27 cellular contexts compared by ENCODE assay signal in the genomic region with DNA sequence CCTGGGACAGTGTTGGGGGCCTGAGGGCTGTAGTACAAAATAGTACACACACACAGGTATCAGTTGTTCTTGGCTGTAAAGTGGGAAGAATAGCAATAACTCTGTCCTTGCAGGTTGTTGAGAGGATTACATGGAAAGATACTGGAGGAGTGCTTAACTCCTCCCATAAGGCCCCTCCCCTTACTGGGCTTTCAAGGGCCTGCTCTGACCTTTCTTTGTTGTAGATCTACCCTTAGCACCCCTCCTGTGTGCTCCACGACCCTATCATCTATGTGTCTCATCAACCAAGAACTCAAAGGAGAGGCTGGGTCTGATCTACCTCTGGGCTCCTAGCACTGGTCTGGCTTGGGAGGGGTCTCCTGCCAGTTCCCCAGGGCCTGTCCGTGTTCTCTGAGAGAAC. TPM values are rescaled to one million over a fixed set of nuclear protein-coding genes. Genes with fewer than 3 reads are reported as not detected.
A peak's percentile ranks its signal among the peaks of the same experiment; 100 is the strongest.
DNase-seq lines count a peak whose midpoint lies in the region; ATAC-seq and TF ChIP-seq lines count a peak whose summit lies in the region.
"Had no signal": no experiment of that assay in that cellular context is flagged by ENCODE, and none has a peak within 500 bp of the region (broad histone marks: within the 10 kb centered on the region; RNA-seq: fewer than 3 reads in every experiment).

No MANE protein-coding gene starts in this region.

- H3K23me2 ChIP-seq in H9 (ENCODE audit: insufficient read length, low read depth, low read length, poor library complexity, severe bottlenecking) = no peaks in the 10 kb centered on the region

- H3K4me3 ChIP-seq in endodermal cell (ENCODE audit: low read length) (no peak overlapping the region), psoas muscle (no peak overlapping the region)
- H3K4me3 ChIP-seq: adrenal gland, colonic mucosa, HAP-1, skin epidermis had no signal

- no peak overlapping the region for H2BK120ac ChIP-seq in H9 (ENCODE audit: low read depth, low read length, poor library complexity, severe bottlenecking)

- no peak overlapping the region for H3K18ac ChIP-seq in H9 (ENCODE audit: insufficient read length, low read depth, low read length)

- no peaks in the 10 kb centered on the region for H3K9me3 Mint-ChIP-seq in activated T-cell treated with anti-CD3 and anti-CD28 coated beads, Interleukin-2, amount 50 U/mL, for 24 hours
- H3K9me3 Mint-ChIP-seq in activated T-cell treated with anti-CD3 and anti-CD28 coated beads, Interleukin-2, amount 50 U/mL, for 72 hours = no peaks in the 10 kb centered on the region
- no peaks in the 10 kb centered on the region for H3K9me3 Mint-ChIP-seq in H9
- H3K9me3 Mint-ChIP-seq in endodermal cell = no peaks in the 10 kb centered on the region
- H3K9me3 Mint-ChIP-seq: effector memory CD8-positive, alpha-beta T cell; natural killer cell had no signal

- no peaks in the 10 kb centered on the region for H3K27me3 Mint-ChIP-seq in activated T-cell treated with anti-CD3 and anti-CD28 coated beads, Interleukin-2, amount 50 U/mL, for 24 hours
- no peaks in the 10 kb centered on the region for H3K27me3 Mint-ChIP-seq in activated T-cell treated with anti-CD3 and anti-CD28 coated beads, Interleukin-2, amount 50 U/mL, for 72 hours (ENCODE audit: low read depth)
- no peaks in the 10 kb centered on the region for H3K27me3 Mint-ChIP-seq in H9 (ENCODE audit: low read depth)
- no peaks in the 10 kb centered on the region for H3K27me3 Mint-ChIP-seq in endodermal cell (ENCODE audit: insufficient read depth)
- H3K27me3 Mint-ChIP-seq: effector memory CD8-positive, alpha-beta T cell had no signal

- H3K23ac ChIP-seq in H9 (ENCODE audit: insufficient read length, low read depth, low read length) = no peak overlapping the region

- H3K36me3 ChIP-seq in endodermal cell (ENCODE audit: control insufficient read depth, insufficient read depth, low read length) = peaks cover 85% of the 10 kb centered on the region
- H3K36me3 ChIP-seq in psoas muscle (ENCODE audit: insufficient read depth in 1 of 2, low read depth in 1 of 2) = peaks cover 2 to 58% of the 10 kb centered on the region in 2 donors
- H3K36me3 ChIP-seq: colonic mucosa had no signal

- no peak overlapping the region for H3K4ac ChIP-seq in H9 (ENCODE audit: low read depth, low read length)

- H3T11ph ChIP-seq in H9 (ENCODE audit: low read length) = no peak overlapping the region

- H3K56ac ChIP-seq in H9 (ENCODE audit: insufficient read length, low read depth, low read length) = no peak overlapping the region

- intact Hi-C loops in psoas muscle (cut with DNase I) = no loop called here

- no peak overlapping the region for H2BK20ac ChIP-seq in H9 (ENCODE audit: low read depth, low read length, poor library complexity, severe bottlenecking)

- no peak overlapping the region for H2BK15ac ChIP-seq in H9 (ENCODE audit: low read depth, low read length)

- no peak overlapping the region for H4K8ac ChIP-seq in H9 (replicated peaks; ENCODE audit: insufficient read length, low read depth, low read length)

- no peak overlapping the region for H4K91ac ChIP-seq in H9 (ENCODE audit: insufficient read length, low read depth, low read length)

- H3K4me1 ChIP-seq in H9 (ENCODE audit: insufficient read depth, low read length) = no peaks in the 10 kb centered on the region
- no peaks in the 10 kb centered on the region for H3K4me1 ChIP-seq in endodermal cell (ENCODE audit: control insufficient read depth, insufficient read depth, low read length)
- peaks cover 57% of the 10 kb centered on the region for H3K4me1 ChIP-seq in psoas muscle
- H3K4me1 ChIP-seq: BE2C, colonic mucosa, HAP-1 had no signal

- H3K27me3 ChIP-seq in H9 (ENCODE audit: insufficient read depth, low read length) (no peaks in the 10 kb centered on the region), endodermal cell (ENCODE audit: control insufficient read depth, insufficient read depth, low read length, poor library complexity, severe bottlenecking) (no peaks in the 10 kb centered on the region), psoas muscle (ENCODE audit: insufficient read depth in 3 of 3, low read length in 2 of 3) (no peaks in the 10 kb centered on the region)
- H3K27me3 ChIP-seq: adrenal gland, BE2C, colonic mucosa had no signal

- peaks cover 8% of the 10 kb centered on the region for H3K4me1 Mint-ChIP-seq in activated T-cell treated with anti-CD3 and anti-CD28 coated beads, Interleukin-2, amount 50 U/mL, for 24 hours (ENCODE audit: low read depth)
- peaks cover 6% of the 10 kb centered on the region for H3K4me1 Mint-ChIP-seq in activated T-cell treated with anti-CD3 and anti-CD28 coated beads, Interleukin-2, amount 50 U/mL, for 72 hours (ENCODE audit: low read depth)
- H3K4me1 Mint-ChIP-seq in H9 (peaks cover 13 to 21% of the 10 kb centered on the region in 2 experiments; a peak in 3 of 4 replicates), endodermal cell (peaks cover 16% of the 10 kb centered on the region)

- peak overlapping the region; percentile 51 for H3K27ac Mint-ChIP-seq in activated T-cell treated with anti-CD3 and anti-CD28 coated beads, Interleukin-2, amount 50 U/mL, for 24 hours
- no peak overlapping the region for H3K27ac Mint-ChIP-seq in activated T-cell treated with anti-CD3 and anti-CD28 coated beads, Interleukin-2, amount 50 U/mL, for 72 hours
- H3K27ac Mint-ChIP-seq in H9 (peak overlapping the region in 2 of 3 experiments; percentile 20 to 26; a peak in 3 of 7 replicates), endodermal cell (peak overlapping the region; percentile 42)
- H3K27ac Mint-ChIP-seq: natural killer cell had no signal

- WGBS in H9 (ENCODE audit: extremely low coverage, insufficient read length, low lambda C conversion rate) = no CpG with 5 or more reads among the region's 2 CpGs
- 75 to 93% methylated on average over 2 of the region's 2 CpGs for WGBS in endodermal cell (ENCODE audit: insufficient coverage in 1 of 2, insufficient read length in 1 of 2), 2 experiments
- WGBS in psoas muscle, 3 donors = 77 to 92% (median 81%) methylated on average over 2 of the region's 2 CpGs

- TF ChIP-seq CTCF in H9 (conservative IDR thresholded peaks at IDR 0.05) (no peak), endodermal cell (conservative IDR thresholded peaks at IDR 0.05) (no peak), psoas muscle (IDR thresholded peaks at IDR 0.05) (no peak)

- no peak overlapping the region for H2BK12ac ChIP-seq in H9 (ENCODE audit: insufficient read length, low read depth, low read length)

- H3K9ac ChIP-seq in H9 (ENCODE audit: extremely low read depth, insufficient read length, low read length) (no peak overlapping the region), endodermal cell (ENCODE audit: extremely low read depth, low read length, poor library complexity, severe bottlenecking) (no peak overlapping the region)

- H3K9me3 ChIP-seq in H9 (ENCODE audit: control insufficient read depth, low read depth, low read length) (no peaks in the 10 kb centered on the region), endodermal cell (ENCODE audit: control insufficient read depth, low read length) (no peaks in the 10 kb centered on the region), psoas muscle (no peaks in the 10 kb centered on the region)
- H3K9me3 ChIP-seq: adrenal gland, BE2C, colonic mucosa, HAP-1 had no signal

- peaks cover 9% of the 10 kb centered on the region; the same call in 1 of the 2 replicates for H3K79me2 ChIP-seq in H9 (ENCODE audit: insufficient read depth, low read length)

- no peak overlapping the region for H3K4me3 Mint-ChIP-seq in activated T-cell treated with anti-CD3 and anti-CD28 coated beads, Interleukin-2, amount 50 U/mL, for 24 hours
- no peak overlapping the region for H3K4me3 Mint-ChIP-seq in activated T-cell treated with anti-CD3 and anti-CD28 coated beads, Interleukin-2, amount 50 U/mL, for 72 hours
- H3K4me3 Mint-ChIP-seq in H9 (no peak overlapping the region; a peak in 1 of 5 replicates), endodermal cell (no peak overlapping the region)
- H3K4me3 Mint-ChIP-seq: effector memory CD8-positive, alpha-beta T cell; natural killer cell had no signal

- H3K79me1 ChIP-seq in H9 (ENCODE audit: insufficient read depth, low read depth, low read length, poor library complexity, severe bottlenecking) = peaks cover 3% of the 10 kb centered on the region

- no peak for DNase-seq in activated T-cell treated with anti-CD3 and anti-CD28 coated beads, Interleukin-2, amount 50 U/mL, for 24 hours
- DNase-seq in activated T-cell treated with anti-CD3 and anti-CD28 coated beads, Interleukin-2, amount 50 U/mL, for 72 hours = no peak
- DNase-seq in H9 (no peak), endodermal cell (peak; percentile 63), psoas muscle (no peak), NCI-H1092 (lab: John Stamatoyannopoulos, UW) (no peak), NCI-H446 treated with DMSO at 0.1 percent for 48 hours (lab: John Stamatoyannopoulos, UW) (no peak)
- DNase-seq: activated CD8-positive, alpha-beta memory T cell treated with anti-CD3 and anti-CD28 coated beads for 24 hours; activated T-cell treated with anti-CD3 and anti-CD28 coated beads, Interleukin-2, amount 50 U/mL, for 1 hour; colonic mucosa; effector memory CD8-positive, alpha-beta T cell; GF-D8; left ventricle myocardium superior; natural killer cell; NCI-H1048; NCI-H1930; stimulated activated CD4-positive, alpha-beta T cell treated with anti-CD3 and anti-CD28 coated beads, Interleukin-1b, Interleukin-23, amount 100 ng/mL, for 48 hours; T1000 had no signal

- H3K27ac ChIP-seq in H9 (ENCODE audit: insufficient read length, low read depth, low read length) (no peak overlapping the region), endodermal cell (ENCODE audit: low read depth, low read length) (no peak overlapping the region), psoas muscle (peak overlapping the region; percentile 92)
- H3K27ac ChIP-seq: colonic mucosa had no signal

- peaks cover 3% of the 10 kb centered on the region for H4K20me1 ChIP-seq in H9 (ENCODE audit: control insufficient read depth, insufficient read depth, insufficient read length)

- no peak overlapping the region for H2AK5ac ChIP-seq in H9 (ENCODE audit: insufficient read length, low read length)

- H2BK5ac ChIP-seq in H9 (ENCODE audit: insufficient read length, low read length) = no peak overlapping the region

- H3K14ac ChIP-seq in H9 (ENCODE audit: insufficient read depth, low read length) = no peak overlapping the region

- H4K5ac ChIP-seq in H9 (ENCODE audit: insufficient read length, low read depth, low read length) = no peak overlapping the region

- ATAC-seq in activated T-cell treated with anti-CD3 and anti-CD28 coated beads, Interleukin-2, amount 50 U/mL, for 72 hours (replicated peaks in 1 of 2) = no peak
- ATAC-seq in psoas muscle (no peak), HG03039 (IDR thresholded peaks at IDR 0.05; ENCODE audit: unreplicated experiment) (no peak)
- ATAC-seq: left ventricle myocardium superior had no signal

- H3K36me3 Mint-ChIP-seq in activated T-cell treated with anti-CD3 and anti-CD28 coated beads, Interleukin-2, amount 50 U/mL, for 24 hours (ENCODE audit: low read depth) = peaks cover 77% of the 10 kb centered on the region
- H3K36me3 Mint-ChIP-seq in activated T-cell treated with anti-CD3 and anti-CD28 coated beads, Interleukin-2, amount 50 U/mL, for 72 hours (ENCODE audit: insufficient read depth in 2 of 2) = peaks cover 0 to 7% of the 10 kb centered on the region in 2 donors
- H3K36me3 Mint-ChIP-seq in H9 (ENCODE audit: insufficient read depth in 1 of 3, low read depth in 3 of 3) = peaks cover 27 to 65% (median 59%) of the 10 kb centered on the region in 3 experiments
- H3K36me3 Mint-ChIP-seq in endodermal cell (ENCODE audit: low read depth) = peaks cover 46% of the 10 kb centered on the region
- H3K36me3 Mint-ChIP-seq: natural killer cell had no signal

- H3K4me2 ChIP-seq in H9 (ENCODE audit: insufficient read depth, insufficient read length, low read length) = no peak overlapping the region

- H2AFZ ChIP-seq in H9 (ENCODE audit: low read length) = no peak overlapping the region

RNA-seq across cellular contexts. Expression of a gene that starts 8.3 kb away (rescaled TPM):
- total RNA-seq in activated T-cell treated with anti-CD3 and anti-CD28 coated beads, Interleukin-2, amount 50 U/mL, for 72 hours = 10 to 100 TPM; 82.9 to 86.4 TPM
- total RNA-seq in H9 (2021) (99.5 and 106 TPM in 2 replicates), endodermal cell (10 to 100 TPM; 69.2 to 74.3 TPM), psoas muscle (10 to 100 TPM; 33.8 to 52.1 (median 42.1) TPM)
- 74.2 TPM for polyA plus RNA-seq in endodermal cell (2013, experiment 1 of 2)
- polyA plus RNA-seq in endodermal cell (2013, experiment 2 of 2) = 64.8 TPM
- 10 to 100 TPM; 21.1 to 32.2 (median 23.8) TPM for polyA plus RNA-seq in psoas muscle

RNA-seq across cellular contexts. Expression of a gene that starts 17.1 kb away (rescaled TPM):
- total RNA-seq in activated T-cell treated with anti-CD3 and anti-CD28 coated beads, Interleukin-2, amount 50 U/mL, for 72 hours = 10 to 100 TPM; 43.6 to 59.4 TPM
- 60.9 and 65.9 TPM in 2 replicates for total RNA-seq in H9 (2021)
- total RNA-seq in endodermal cell = 10 to 100 TPM; 43.7 to 57.2 TPM
- polyA plus RNA-seq in endodermal cell (2013, experiment 1 of 2) = 59.9 TPM
- 48.1 TPM for polyA plus RNA-seq in endodermal cell (2013, experiment 2 of 2)
- 10 to 100 TPM; 17.2 to 26.4 (median 19.2) TPM for total RNA-seq in psoas muscle
- 10 to 100 TPM; 13.8 to 19.9 (median 19.9) TPM for polyA plus RNA-seq in psoas muscle

RNA-seq across cellular contexts. Expression of a gene that starts 17.9 kb away (rescaled TPM):
- total RNA-seq in activated T-cell treated with anti-CD3 and anti-CD28 coated beads, Interleukin-2, amount 50 U/mL, for 72 hours = 10 to 100 TPM; 80.8 to 90.1 TPM
- total RNA-seq in H9 (2021) (190 and 198 TPM in 2 replicates), endodermal cell (100 to 1,000 TPM; 201 to 218 TPM), psoas muscle (100 to 1,000 TPM in 2 of 4 donors, 10 to 100 TPM in 2; 77.4 to 104 (median 96.8) TPM)
- polyA plus RNA-seq in endodermal cell (2013, experiment 1 of 2) = 236 TPM
- polyA plus RNA-seq in endodermal cell (2013, experiment 2 of 2) = 236 TPM
- 100 to 1,000 TPM; 129 to 170 (median 134) TPM for polyA plus RNA-seq in psoas muscle

RNA-seq across cellular contexts. Expression of a gene that starts 20.1 kb away (rescaled TPM):
- total RNA-seq in activated T-cell treated with anti-CD3 and anti-CD28 coated beads, Interleukin-2, amount 50 U/mL, for 72 hours = 1 to 10 TPM in 1 of 2 donors, under 1 TPM in 1; 0.60 to 1.9 TPM
- 2.0 and 2.7 TPM in 2 replicates for total RNA-seq in H9 (2021)
- 1 to 10 TPM; 7.0 to 7.3 TPM for total RNA-seq in endodermal cell
- 1.2 TPM for polyA plus RNA-seq in endodermal cell (2013, experiment 1 of 2)
- 0.79 TPM for polyA plus RNA-seq in endodermal cell (2013, experiment 2 of 2)
- total RNA-seq in psoas muscle = 1 to 10 TPM in 1 of 4 donors, under 1 TPM in 1, not detected in 2; 0.77 to 1.1 TPM
- polyA plus RNA-seq in psoas muscle = under 1 TPM; 0.23 to 0.38 (median 0.37) TPM
- total RNA-seq: esophagus mucosa, frontal cortex, left ventricle myocardium superior, posterior vena cava, temporal lobe had no signal

RNA-seq across cellular contexts. Expression of a gene that starts 22.5 kb away (rescaled TPM):
- total RNA-seq in activated T-cell treated with anti-CD3 and anti-CD28 coated beads, Interleukin-2, amount 50 U/mL, for 72 hours = 10 to 100 TPM; 31.7 to 39.2 TPM
- total RNA-seq in H9 (2021) = 48.7 and 48.9 TPM in 2 replicates
- 10 to 100 TPM; 28.0 to 32.9 TPM for total RNA-seq in endodermal cell
- 28.7 TPM for polyA plus RNA-seq in endodermal cell (2013, experiment 1 of 2)
- 26.0 TPM for polyA plus RNA-seq in endodermal cell (2013, experiment 2 of 2)
- total RNA-seq in psoas muscle = 10 to 100 TPM; 30.2 to 37.8 (median 35.0) TPM
- 10 to 100 TPM; 31.9 to 78.6 (median 35.0) TPM for polyA plus RNA-seq in psoas muscle
